Comparison of ENCODE assay signal across 9 cellular contexts in the genomic region with DNA sequence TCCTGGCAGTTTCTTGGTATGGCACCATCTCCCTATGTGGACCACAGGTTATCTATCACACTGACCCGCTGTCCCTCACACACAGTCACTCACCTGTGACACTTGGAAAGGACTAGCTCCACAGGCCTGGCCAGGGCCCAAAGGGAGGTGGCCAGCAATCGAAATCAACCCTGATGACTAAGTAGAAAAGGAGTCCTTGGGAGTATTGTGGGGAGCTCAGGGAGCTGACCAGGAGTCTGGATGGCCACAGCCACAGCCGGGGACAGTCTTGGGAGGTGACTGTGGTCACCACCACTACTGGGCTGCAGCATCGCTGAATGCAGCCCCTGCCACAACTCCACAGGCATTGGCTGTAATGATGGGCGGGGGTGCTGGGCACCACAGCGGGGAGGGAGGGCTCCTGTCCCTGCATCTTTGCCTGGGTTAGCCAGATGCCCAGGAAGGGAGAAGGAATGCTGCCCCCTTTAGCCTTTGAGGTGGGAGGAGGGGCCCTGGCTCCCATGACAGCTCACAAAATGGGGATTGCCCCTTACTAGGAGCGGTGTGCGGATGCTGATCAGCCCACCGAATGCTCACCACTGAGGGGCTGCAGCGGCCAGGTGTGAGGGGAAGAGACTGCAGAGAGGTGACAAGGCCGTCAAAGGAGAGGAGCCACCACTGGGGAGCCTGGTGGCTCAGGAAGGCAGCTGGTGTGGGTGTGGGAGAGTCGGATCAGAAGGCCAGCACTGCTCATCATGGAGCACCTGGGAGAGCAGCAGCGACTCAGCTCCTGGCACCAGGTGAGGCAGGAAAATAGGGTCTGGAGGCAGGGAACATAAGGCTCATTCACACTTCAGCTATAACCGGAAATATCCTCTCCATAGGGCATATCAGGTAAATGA.
DNase-seq lines count a peak whose midpoint lies in the region; ATAC-seq and TF ChIP-seq lines count a peak whose summit lies in the region.
"Had no signal": no experiment of that assay in that cellular context is flagged by ENCODE, and none has a peak within 500 bp of the region (broad histone marks: within the 10 kb centered on the region; RNA-seq: fewer than 3 reads in every experiment).

No MANE protein-coding gene starts in this region.

- peak overlapping the region; percentile 10 for H2AK5ac ChIP-seq in neuronal stem cell (ENCODE audit: low read depth, low read length)

- peak overlapping the region; percentile 45 for H3K18ac ChIP-seq in neuronal stem cell (ENCODE audit: low read length)

- no peak overlapping the region for H3K27ac ChIP-seq in neuronal stem cell (replicated peaks; ENCODE audit: low read length)

- peak overlapping the region; percentile 22 for H3K9ac ChIP-seq in neuronal stem cell (ENCODE audit: low read depth, low read length, poor library complexity)

- H3K4me3 ChIP-seq in neuronal stem cell (ENCODE audit: low read length in 2 of 2) = no peak overlapping the region

- H3K9me3 Mint-ChIP-seq in Calu3 (ENCODE audit: low read depth, unreplicated experiment) (no peaks in the 10 kb centered on the region), IgD-negative memory B cell (no peaks in the 10 kb centered on the region), chondrocyte (ENCODE audit: low read depth) (no peaks in the 10 kb centered on the region)

- H3K9me3 ChIP-seq in neuronal stem cell (replicated peaks in 1 of 2; ENCODE audit: control insufficient read depth in 2 of 2, insufficient read depth in 1 of 2, low read depth in 1 of 2, low read length in 2 of 2) = no peaks in the 10 kb centered on the region

- H3K4me3 Mint-ChIP-seq in Calu3 (ENCODE audit: low read depth, unreplicated experiment) (peak overlapping the region; percentile 82), IgD-negative memory B cell (peak overlapping the region; percentile 75 to 94 (median 92)), chondrocyte (ENCODE audit: unreplicated experiment) (peak overlapping the region; percentile 26)

- H2BK5ac ChIP-seq in neuronal stem cell (ENCODE audit: low read length) = no peak overlapping the region

- H2AFZ ChIP-seq in neuronal stem cell (ENCODE audit: low read length) = no peak overlapping the region

- peak overlapping the region; percentile 84 for H3K27ac Mint-ChIP-seq in Calu3 (ENCODE audit: unreplicated experiment)
- peak overlapping the region; percentile 99 for H3K27ac Mint-ChIP-seq in IgD-negative memory B cell
- no peak overlapping the region for H3K27ac Mint-ChIP-seq in chondrocyte (ENCODE audit: unreplicated experiment)

- peaks cover 63% of the 10 kb centered on the region for H3K4me1 Mint-ChIP-seq in Calu3 (ENCODE audit: low read depth, unreplicated experiment)
- H3K4me1 Mint-ChIP-seq in IgD-negative memory B cell = peaks cover 45 to 66% (median 65%) of the 10 kb centered on the region in 3 donors
- peaks cover 26% of the 10 kb centered on the region for H3K4me1 Mint-ChIP-seq in chondrocyte (ENCODE audit: low read depth)

- no peaks in the 10 kb centered on the region for H3K36me3 ChIP-seq in neuronal stem cell (replicated peaks in 1 of 2; ENCODE audit: control insufficient read depth in 2 of 2, insufficient read depth in 2 of 2, low read length in 2 of 2)

- peaks cover 73% of the 10 kb centered on the region for H3K36me3 Mint-ChIP-seq in Calu3 (ENCODE audit: insufficient read depth, unreplicated experiment)
- no peaks in the 10 kb centered on the region for H3K36me3 Mint-ChIP-seq in IgD-negative memory B cell
- no peaks in the 10 kb centered on the region for H3K36me3 Mint-ChIP-seq in chondrocyte (ENCODE audit: low read depth)

- no peak for ATAC-seq in HG03135 (IDR thresholded peaks at IDR 0.05; ENCODE audit: unreplicated experiment)

- CTCF ChIA-PET in Calu3 (lab: Charles Lee) = interaction anchor here (1.0 to 3.7 kb wide), 6 partner anchors 9 to 74 kb away, joined by 3 to 50 read pairs (median 6); a partner anchor contains a TSS

- no peak overlapping the region for H4K8ac ChIP-seq in neuronal stem cell (ENCODE audit: low read depth, low read length)

- peaks cover 0 to 24% (median 5%) of the 10 kb centered on the region in 3 experiments for H3K27me3 ChIP-seq in neuronal stem cell (ENCODE audit: control insufficient read depth in 3 of 3, insufficient read depth in 3 of 3, low read depth in 1 of 3, low read length in 3 of 3)

- H3K4me1 ChIP-seq in neuronal stem cell (ENCODE audit: control insufficient read depth in 2 of 2, insufficient read depth in 1 of 2, low read depth in 1 of 2, low read length in 2 of 2) = peaks cover 18 to 29% of the 10 kb centered on the region in 2 donors

- H3K4me2 ChIP-seq in neuronal stem cell (ENCODE audit: insufficient read depth, low read length, poor library complexity, severe bottlenecking) = no peak overlapping the region

- no TSS peak for BruUV-seq in Calu3 (replicated peaks; lab: Mats Ljungman, UMichigan)

- H2BK12ac ChIP-seq in neuronal stem cell (ENCODE audit: low read length) = no peak overlapping the region

- TF ChIP-seq CTCF in Calu3 (IDR thresholded peaks at IDR 0.05; ENCODE audit: unreplicated experiment) (no peak), chondrocyte (IDR thresholded peaks at IDR 0.05) (no peak)

- H2BK120ac ChIP-seq in neuronal stem cell (ENCODE audit: low read depth, low read length) = no peak overlapping the region

- H3K14ac ChIP-seq in neuronal stem cell (ENCODE audit: low read length) = no peak overlapping the region

- H3K79me1 ChIP-seq in neuronal stem cell (ENCODE audit: low read depth, low read length) = no peaks in the 10 kb centered on the region

- no peak overlapping the region for H3K4ac ChIP-seq in neuronal stem cell (ENCODE audit: low read length)

- peak overlapping the region; percentile 11 for H3K23ac ChIP-seq in neuronal stem cell (ENCODE audit: low read depth, low read length, poor library complexity)

- no CpG with 5 or more reads among the region's 14 CpGs for WGBS in neuronal stem cell (ENCODE audit: extremely low coverage in 2 of 2, insufficient read length in 2 of 2, insufficient replicate concordance in 1 of 2), 2 donors

- H4K91ac ChIP-seq in neuronal stem cell (ENCODE audit: low read depth, low read length, poor library complexity) = no peak overlapping the region

- no peak overlapping the region for H2BK15ac ChIP-seq in neuronal stem cell (ENCODE audit: low read length)

- DNase-seq in Calu3 = peak; percentile 75
- peak; percentile 79 for DNase-seq in chondrocyte (ENCODE audit: low spot score)
- DNase-seq in neuronal stem cell (ENCODE audit: low spot score) = no peak
- no peak for DNase-seq in NOMO-1 (lab: John Stamatoyannopoulos, UW; ENCODE audit: unreplicated experiment in 2 of 2)
- DNase-seq in iPS-NIHi7 (ENCODE audit: extremely low spot score) = no peak
- no peak for DNase-seq in NCI-H1436 treated with DMSO at 0.1 percent for 48 hours (lab: John Stamatoyannopoulos, UW)
- DNase-seq: retina had no signal

- intact Hi-C loops in Calu3 (cut with micrococcal nuclease; ENCODE audit: unreplicated experiment) = loop anchor here (2.0 to 5.0 kb wide), 3 partner anchors 42 to 127 kb away; a partner anchor contains a TSS

- peaks cover under 1% of the 10 kb centered on the region for H3K27me3 Mint-ChIP-seq in Calu3 (ENCODE audit: unreplicated experiment)
- peaks cover 4% of the 10 kb centered on the region for H3K27me3 Mint-ChIP-seq in IgD-negative memory B cell
- H3K27me3 Mint-ChIP-seq in chondrocyte (ENCODE audit: low read depth) = no peaks in the 10 kb centered on the region

Comparison
In these comparisons a context has a peak if more than half of its experiments do, and no peak if none do; other contexts are left out.
1. DNase-seq: peak in Calu3 (single experiment) and chondrocyte (single experiment); none in neuronal stem cell (single experiment), NOMO-1 (0 of 2), iPS-NIHi7 (single experiment) and NCI-H1436 treated with DMSO at 0.1 percent for 48 hours (single experiment).
2. H3K4me3 Mint-ChIP-seq: peak in every context shown above with its lines; median percentile 92 in IgD-negative memory B cell; 82 in Calu3; 26 in chondrocyte.